In the genomic region with DNA sequence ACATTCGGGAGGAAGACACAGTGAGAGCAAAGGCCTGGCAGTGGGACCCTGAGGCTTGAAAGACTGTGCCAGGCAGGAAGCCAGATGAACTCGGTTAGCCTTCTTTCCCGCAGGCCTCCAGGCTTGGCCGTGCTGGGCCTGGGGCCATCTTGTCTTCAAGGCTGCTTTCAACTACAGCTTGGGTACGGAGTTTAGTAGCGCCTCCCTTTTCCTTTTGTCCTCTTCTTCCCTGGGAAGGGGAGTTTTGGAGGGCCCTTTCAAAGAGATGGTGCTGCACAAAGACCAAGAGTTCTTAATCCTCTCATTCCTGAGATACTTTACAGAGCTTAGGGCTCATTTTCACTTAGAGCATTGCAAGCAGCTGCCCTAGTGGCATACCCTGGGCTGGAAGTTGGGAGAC, we compare ENCODE assay signal across 15 cellular contexts.
A peak's percentile ranks its signal among the peaks of the same experiment; 100 is the strongest.
DNase-seq lines count a peak whose midpoint lies in the region; ATAC-seq, FAIRE-seq and TF ChIP-seq lines count a peak whose summit lies in the region.
"Had no signal": no experiment of that assay in that cellular context is flagged by ENCODE, and none has a peak within 500 bp of the region (broad histone marks: within the 10 kb centered on the region; RNA-seq: fewer than 3 reads in every experiment).

No MANE protein-coding gene starts in this region.

- peaks cover 4% of the 10 kb centered on the region for H3K36me3 Mint-ChIP-seq in astrocyte (ENCODE audit: low read depth, unreplicated experiment)
- H3K36me3 Mint-ChIP-seq: mesothelial cell of epicardium had no signal

- ATAC-seq in HG03108 (IDR thresholded peaks at IDR 0.05; ENCODE audit: unreplicated experiment), result no peak

- H3K79me2 ChIP-seq in astrocyte (ENCODE audit: insufficient read depth, low read length), result no peaks in the 10 kb centered on the region
- no peaks in the 10 kb centered on the region for H3K79me2 ChIP-seq in smooth muscle cell (ENCODE audit: low read depth)

- no peaks in the 10 kb centered on the region for H3K9me3 ChIP-seq in HUES64 (ENCODE audit: insufficient read depth, low read depth, low read length)
- no peaks in the 10 kb centered on the region for H3K9me3 ChIP-seq in astrocyte (ENCODE audit: insufficient read depth, low read depth, low read length)
- no peaks in the 10 kb centered on the region for H3K9me3 ChIP-seq in kidney (ENCODE audit: control insufficient read depth in 1 of 2, low read length in 2 of 2)
- H3K9me3 ChIP-seq in smooth muscle cell (replicated peaks; ENCODE audit: low read depth), result no peaks in the 10 kb centered on the region
- no peaks in the 10 kb centered on the region for H3K9me3 ChIP-seq in small intestine (ENCODE audit: control insufficient read depth, low read depth)
- H3K9me3 ChIP-seq: gastrocnemius medialis, SK-N-SH had no signal

- no peak overlapping the region for H3K4me3 Mint-ChIP-seq in astrocyte (ENCODE audit: unreplicated experiment)
- H3K4me3 Mint-ChIP-seq: activated CD8-positive, alpha-beta T cell treated with anti-CD3 and anti-CD28 coated beads, Interleukin-2, amount 10 ng/mL, durations not matched to agents 7 days and 5 days; B cell; mesothelial cell of epicardium had no signal

- peaks cover 47% of the 10 kb centered on the region for H3K4me1 ChIP-seq in HUES64 (ENCODE audit: insufficient read depth, low read length)
- peaks cover 21% of the 10 kb centered on the region for H3K4me1 ChIP-seq in astrocyte (ENCODE audit: insufficient read depth, low read length)
- H3K4me1 ChIP-seq in kidney (ENCODE audit: control insufficient read depth in 1 of 2, insufficient read depth in 1 of 2, low read depth in 1 of 2, low read length in 2 of 2), result peaks cover 0 to 9% of the 10 kb centered on the region in 2 donors
- H3K4me1 ChIP-seq in smooth muscle cell (ENCODE audit: low read depth), result peaks cover 31% of the 10 kb centered on the region
- peaks cover 5 to 7% of the 10 kb centered on the region in 2 donors for H3K4me1 ChIP-seq in small intestine (ENCODE audit: control insufficient read depth in 2 of 2, insufficient read depth in 1 of 2, low read depth in 1 of 2, low read length in 1 of 2)
- H3K4me1 ChIP-seq: gastrocnemius medialis had no signal

- TF ChIP-seq CTCF in astrocyte (IDR thresholded peaks at IDR 0.05; ENCODE audit: insufficient read depth, low read depth, low read length) (no peak), kidney (IDR thresholded peaks at IDR 0.05; ENCODE audit: borderline replicate concordance, extremely low read depth, insufficient read depth) (no peak), smooth muscle cell (IDR thresholded peaks at IDR 0.05; ENCODE audit: borderline replicate concordance, insufficient read depth, poor library complexity, severe bottlenecking) (no peak)

- H3K27ac ChIP-seq in HUES64 (ENCODE audit: low read depth, low read length), result peak overlapping the region; percentile 94
- H3K27ac ChIP-seq in astrocyte (ENCODE audit: low read depth, low read length), result no peak overlapping the region
- peak overlapping the region in 1 of 2 donors; percentile 45 for H3K27ac ChIP-seq in kidney (ENCODE audit: low read depth in 2 of 2, low read length in 2 of 2)
- H3K27ac ChIP-seq in smooth muscle cell (ENCODE audit: low read depth), result no peak overlapping the region
- peak overlapping the region in 1 of 2 donors; percentile 41 for H3K27ac ChIP-seq in small intestine (ENCODE audit: low read depth in 1 of 2, low read length in 1 of 2)
- H3K27ac ChIP-seq: gastrocnemius medialis had no signal

- FAIRE-seq in astrocyte (lab: Jason Lieb, UNC), result no peak
- FAIRE-seq in kidney (lab: Jason Lieb, UNC), result no peak
- no peak for FAIRE-seq in small intestine (lab: Jason Lieb, UNC)

- H3K27ac Mint-ChIP-seq in astrocyte (ENCODE audit: unreplicated experiment), result no peak overlapping the region
- H3K27ac Mint-ChIP-seq: activated CD8-positive, alpha-beta T cell treated with anti-CD3 and anti-CD28 coated beads, Interleukin-2, amount 10 ng/mL, durations not matched to agents 7 days and 5 days; B cell; mesothelial cell of epicardium had no signal

- intact Hi-C loops in kidney (cut with DNase I), result no loop called here

- WGBS in HUES64, result 77% methylated on average over 6 of the region's 6 CpGs
- WGBS in smooth muscle cell (ENCODE audit: low lambda C conversion rate), result 81% methylated on average over 6 of the region's 6 CpGs
- 88 to 93% (median 90%) methylated on average over 6 of the region's 6 CpGs for WGBS in small intestine, 3 donors

- no peaks in the 10 kb centered on the region for H3K9me3 Mint-ChIP-seq in astrocyte (ENCODE audit: unreplicated experiment)
- H3K9me3 Mint-ChIP-seq: mesothelial cell of epicardium had no signal

- peaks cover 39% of the 10 kb centered on the region for H3K4me1 Mint-ChIP-seq in astrocyte (ENCODE audit: low read depth, unreplicated experiment)

- H3F3A ChIP-seq in smooth muscle cell (ENCODE audit: low read depth), result no peaks in the 10 kb centered on the region

- H3K4me2 ChIP-seq in astrocyte (ENCODE audit: low read length) (no peak overlapping the region), smooth muscle cell (peak overlapping the region; percentile 42)

- H2AFZ ChIP-seq in astrocyte (ENCODE audit: low read depth, low read length), result no peak overlapping the region
- H2AFZ ChIP-seq in smooth muscle cell (ENCODE audit: low read depth), result no peak overlapping the region

- H4K20me1 ChIP-seq in astrocyte (ENCODE audit: insufficient read depth, low read length), result no peaks in the 10 kb centered on the region
- H4K20me1 ChIP-seq in smooth muscle cell (ENCODE audit: low read depth), result no peaks in the 10 kb centered on the region

- peaks cover 29% of the 10 kb centered on the region for H3K27me3 Mint-ChIP-seq in astrocyte (ENCODE audit: low read depth, unreplicated experiment)

- peak; percentile 16 for DNase-seq in astrocyte (ENCODE audit: low read depth)
- peak; percentile 13 for DNase-seq in kidney
- DNase-seq in smooth muscle cell (lab: John Stamatoyannopoulos, UW; ENCODE audit: unreplicated experiment), result no peak
- DNase-seq in DMS 273 (lab: John Stamatoyannopoulos, UW; ENCODE audit: unreplicated experiment), result no peak
- no peak for DNase-seq in small intestine
- no peak for DNase-seq in NCI-H345 treated with DMSO at 0.1 percent for 48 hours (lab: John Stamatoyannopoulos, UW; ENCODE audit: unreplicated experiment)
- DNase-seq: activated CD8-positive, alpha-beta T cell treated with anti-CD3 and anti-CD28 coated beads, Interleukin-2, amount 10 ng/mL, durations not matched to agents 7 days and 5 days; activated effector memory CD4-positive, alpha-beta T cell treated with Interleukin-2 at 50 U/mL for 16 hours; effector memory CD4-positive, alpha-beta T cell; gastrocnemius medialis; SK-N-SH had no signal

- H3K4me3 ChIP-seq in HUES64 (ENCODE audit: low read length), result no peak overlapping the region
- H3K4me3 ChIP-seq in astrocyte (ENCODE audit: insufficient read depth, low read depth, low read length), result no peak overlapping the region
- H3K4me3 ChIP-seq in kidney (ENCODE audit: low read length in 2 of 2), result no peak overlapping the region
- H3K4me3 ChIP-seq in smooth muscle cell, result no peak overlapping the region
- no peak overlapping the region for H3K4me3 ChIP-seq in small intestine (ENCODE audit: low read depth in 1 of 2, low read length in 2 of 2)
- H3K4me3 ChIP-seq: gastrocnemius medialis had no signal

- H3K9ac ChIP-seq in HUES64 (ENCODE audit: low read depth, low read length), result peak overlapping the region; percentile 50; the same call in 1 of the 2 replicates
- no peak overlapping the region for H3K9ac ChIP-seq in astrocyte (ENCODE audit: low read length)
- no peak overlapping the region for H3K9ac ChIP-seq in kidney (ENCODE audit: low read length in 2 of 2)
- no peak overlapping the region for H3K9ac ChIP-seq in smooth muscle cell (ENCODE audit: low read depth)
- H3K9ac ChIP-seq: SK-N-SH had no signal

- H3K36me3 ChIP-seq in HUES64 (ENCODE audit: insufficient read depth, low read length) (no peaks in the 10 kb centered on the region; the same call in 1 of the 2 replicates), astrocyte (ENCODE audit: insufficient read depth, low read length) (no peaks in the 10 kb centered on the region), kidney (ENCODE audit: control insufficient read depth in 1 of 2, insufficient read depth in 2 of 2, low read length in 2 of 2) (no peaks in the 10 kb centered on the region), smooth muscle cell (ENCODE audit: low read depth) (no peaks in the 10 kb centered on the region), small intestine (ENCODE audit: control insufficient read depth in 2 of 2, insufficient read depth in 2 of 2, low read length in 2 of 2) (no peaks in the 10 kb centered on the region)
- H3K36me3 ChIP-seq: gastrocnemius medialis had no signal

- no peaks in the 10 kb centered on the region for H3K27me3 ChIP-seq in HUES64 (ENCODE audit: insufficient read depth, low read length)
- peaks cover 49% of the 10 kb centered on the region for H3K27me3 ChIP-seq in astrocyte (ENCODE audit: insufficient read depth, low read length)
- no peaks in the 10 kb centered on the region for H3K27me3 ChIP-seq in smooth muscle cell (ENCODE audit: low read depth)
- no peaks in the 10 kb centered on the region for H3K27me3 ChIP-seq in small intestine (ENCODE audit: control insufficient read depth in 2 of 2, insufficient read depth in 2 of 2, low read length in 2 of 2)
- H3K27me3 ChIP-seq: gastrocnemius medialis had no signal

Comparison
In these comparisons a context has a peak if more than half of its experiments do, and no peak if none do; other contexts are left out.
1. DNase-seq: peak in astrocyte (single experiment) and kidney (single experiment); none in smooth muscle cell (single experiment), DMS 273 (single experiment), small intestine (single experiment) and NCI-H345 treated with DMSO at 0.1 percent for 48 hours (single experiment).